21 cellular contexts compared by ENCODE assay signal in genomic region chr10:80861882-80862281, GRCh38.
A peak's percentile ranks its signal among the peaks of the same experiment; 100 is the strongest.
DNase-seq lines count a peak whose midpoint lies in the region; ATAC-seq, FAIRE-seq and TF ChIP-seq lines count a peak whose summit lies in the region.
"Had no signal": no experiment of that assay in that cellular context is flagged by ENCODE, and none has a peak within 500 bp of the region (broad histone marks: within the 10 kb centered on the region; RNA-seq: fewer than 3 reads in every experiment).

No MANE protein-coding gene starts in this region.

- no peaks in the 10 kb centered on the region for H3K9me3 ChIP-seq in K562 (replicated peaks; ENCODE audit: control insufficient read depth, insufficient read depth, low read depth, low read length)
- H3K9me3 ChIP-seq: BLaER1 had no signal

- H3K27ac Mint-ChIP-seq in type B pancreatic cell: no peak overlapping the region
- H3K27ac Mint-ChIP-seq: T-helper 17 cell had no signal

- no TSS peak for BruUV-seq in K562 (replicated peaks; lab: Mats Ljungman, UMichigan)

- peak; percentile 81 to 90 for TF ChIP-seq RAD21 in K562 (CRISPR knock-in tag; conservative IDR thresholded peaks at IDR 0.05 in 1 of 2, IDR thresholded peaks at IDR 0.05 in 1 of 2)

- H3K36me3 Mint-ChIP-seq in type B pancreatic cell: no peaks in the 10 kb centered on the region

- no peaks in the 10 kb centered on the region for H3K4me1 ChIP-seq in K562 (replicated peaks in 1 of 2; ENCODE audit: control insufficient read depth in 2 of 2, insufficient read depth in 2 of 2, low read length in 2 of 2)
- H3K4me1 ChIP-seq: BLaER1 had no signal

- no peak overlapping the region for H3K4me3 Mint-ChIP-seq in type B pancreatic cell
- H3K4me3 Mint-ChIP-seq: T-helper 17 cell had no signal

- no peaks in the 10 kb centered on the region for H3K4me1 Mint-ChIP-seq in type B pancreatic cell (ENCODE audit: unreplicated experiment)
- H3K4me1 Mint-ChIP-seq: T-helper 17 cell had no signal

- H3K9ac ChIP-seq in K562 (ENCODE audit: insufficient read depth in 1 of 2, low read depth in 2 of 2, low read length in 2 of 2): no peak overlapping the region
- H3K9ac ChIP-seq: BLaER1 had no signal

- H3K4me2 ChIP-seq in K562 (ENCODE audit: insufficient read depth, low read length): no peak overlapping the region
- H3K4me2 ChIP-seq: BLaER1 had no signal

- no peaks in the 10 kb centered on the region for H3K9me1 ChIP-seq in K562 (ENCODE audit: control insufficient read depth, insufficient read depth, low read length)

- no peak overlapping the region for H2AFZ ChIP-seq in K562 (ENCODE audit: low read depth, low read length)

- H3K27me3 Mint-ChIP-seq in type B pancreatic cell: peaks cover 6% of the 10 kb centered on the region

- peak; percentile 3 for DNase-seq in DMS 273 (lab: John Stamatoyannopoulos, UW; ENCODE audit: unreplicated experiment)
- no peak for DNase-seq in DMS 273 treated with DMSO at 0.1 percent for 48 hours (lab: John Stamatoyannopoulos, UW)
- no peak for DNase-seq in LNCaP clone FGC (ENCODE audit: low read depth)
- peak; percentile 20 to 43 (median 30) for DNase-seq in K562 (ENCODE audit: extremely low read depth in 1 of 4, low spot score in 3 of 4)
- DNase-seq in type B pancreatic cell (ENCODE audit: extremely low spot score, unreplicated experiment): no peak
- no peak for DNase-seq in DMS114 treated with DMSO at 0.1 percent for 48 hours (lab: John Stamatoyannopoulos, UW; ENCODE audit: unreplicated experiment)
- DNase-seq in activated CD4-positive, alpha-beta T cell treated with anti-CD3 and anti-CD28 coated beads for 48 hours: no peak
- DNase-seq: 8988T, DMS79 treated with DMSO at 0.1 percent for 48 hours, GDM1, NCI-H1048, NCI-H146, NCI-H2107, NCI-H226, NCI-H526 treated with DMSO at 0.1 percent for 48 hours, Right ventricle myocardium superior, T-helper 17 cell had no signal

- no peaks in the 10 kb centered on the region for H3K36me3 ChIP-seq in K562 (ENCODE audit: control insufficient read depth, insufficient read depth, low read length)
- H3K36me3 ChIP-seq: BLaER1 had no signal

- H3K4me3 ChIP-seq in LNCaP clone FGC (ENCODE audit: low read depth, low read length) (no peak overlapping the region), K562 (no peak overlapping the region)
- H3K4me3 ChIP-seq: BLaER1 had no signal

- no peaks in the 10 kb centered on the region for H3K9me3 Mint-ChIP-seq in type B pancreatic cell

- intact Hi-C loops in K562 (cut with micrococcal nuclease): loop anchor here (1.0 kb wide), 2 partner anchors 163 to 199 kb away; no protein-coding TSS in a partner anchor

- H3K27me3 ChIP-seq in K562 (ENCODE audit: control insufficient read depth in 2 of 2, insufficient read depth in 2 of 2, low read length in 2 of 2): peaks cover 0 to 4% of the 10 kb centered on the region in 2 experiments; a peak in 3 of 5 replicates
- H3K27me3 ChIP-seq: BLaER1 had no signal

- CTCF ChIA-PET in K562 (lab: Yijun Ruan, JAX; ENCODE audit: low intra/inter-chr PET ratio): interaction anchor here (0.5 to 1.7 kb wide), 3 partner anchors 162 to 275 kb away, joined by 3 to 17 read pairs (median 4); no protein-coding TSS in a partner anchor

- FAIRE-seq in K562 (lab: Jason Lieb, UNC): no peak
- FAIRE-seq: H54 had no signal

- H3K79me2 ChIP-seq in K562 (ENCODE audit: control insufficient read depth, insufficient read depth, low read length): no peaks in the 10 kb centered on the region

- TF ChIP-seq POLR2A in K562 (conservative IDR thresholded peaks at IDR 0.05): no peak

- TF ChIP-seq CTCF in LNCaP clone FGC (IDR thresholded peaks at IDR 0.05; ENCODE audit: control insufficient read depth, extremely low read depth, insufficient read depth) (peak; percentile 66), K562 (IDR thresholded peaks at IDR 0.05 in 2 of 3, conservative IDR thresholded peaks at IDR 0.05 in 1 of 3; ENCODE audit: insufficient read depth in 2 of 3, low read depth in 1 of 3, low read length in 3 of 3) (peak; percentile 57 to 82 (median 60); a peak in 4 of 6 replicates), type B pancreatic cell (conservative IDR thresholded peaks at IDR 0.05) (peak; percentile 37)

- POLR2A ChIA-PET in K562 (lab: Yijun Ruan, JAX): no interaction called here

- H3K27ac ChIP-seq in K562 (ENCODE audit: extremely low read depth, low read depth, low read length): no peak overlapping the region
- H3K27ac ChIP-seq: BLaER1 had no signal

- no peak for TF ChIP-seq EP300 in K562 (IDR thresholded peaks at IDR 0.05; ENCODE audit: low read length)

- ATAC-seq in K562 (peak; percentile 84), GM19395 (IDR thresholded peaks at IDR 0.05; ENCODE audit: unreplicated experiment) (no peak)
- ATAC-seq: Panc1, T-helper 17 cell had no signal

- H4K20me1 ChIP-seq in K562 (replicated peaks; ENCODE audit: control insufficient read depth, insufficient read depth, low read length): no peaks in the 10 kb centered on the region
- H4K20me1 ChIP-seq: BLaER1 had no signal

- in situ Hi-C loops in K562 (cut with MboI): loop anchor here (5.0 kb wide), 1 partner anchor 160 kb away; no protein-coding TSS in a partner anchor

TF ChIP-seq in K562, 482 proteins besides CTCF, POLR2A, EP300 and RAD21:
- TF ChIP-seq DEAF1 (CRISPR knock-in tag; IDR thresholded peaks at IDR 0.05): peak; percentile 70
- TF ChIP-seq SMC3 (conservative IDR thresholded peaks at IDR 0.05; ENCODE audit: insufficient read depth, low read depth, low read length): peak; percentile 79
- no peak for TF ChIP-seq ID3 (CRISPR knock-in tag; IDR thresholded peaks at IDR 0.05)
- no peak for TF ChIP-seq ID3 (tag; IDR thresholded peaks at IDR 0.05)
- peak; percentile 28; the same call in 1 of the 2 replicates for TF ChIP-seq ELF2 (CRISPR knock-in tag; IDR thresholded peaks at IDR 0.05)
- TF ChIP-seq ARID2 (IDR thresholded peaks at IDR 0.05): peak; percentile 72

Comparison
In these comparisons a context has a peak if more than half of its experiments do, and no peak if none do; other contexts are left out.
1. DNase-seq: peak in DMS 273 (single experiment) and K562 (4 of 4); none in DMS 273 treated with DMSO at 0.1 percent for 48 hours (single experiment), LNCaP clone FGC (single experiment), type B pancreatic cell (single experiment), DMS114 treated with DMSO at 0.1 percent for 48 hours (single experiment) and activated CD4-positive, alpha-beta T cell treated with anti-CD3 and anti-CD28 coated beads for 48 hours (single experiment).
2. Peak in every context shown above with its lines, with median percentiles within 50 percentile points of each other: CTCF ChIP-seq.